Comparison of ENCODE assay signal across 31 cellular contexts in genomic region chr5:139856694-139857093, GRCh38.
DNase-seq lines count a peak whose midpoint lies in the region; FAIRE-seq and TF ChIP-seq lines count a peak whose summit lies in the region.
"Had no signal": no experiment of that assay in that cellular context is flagged by ENCODE, and none has a peak within 500 bp of the region (broad histone marks: within the 10 kb centered on the region; RNA-seq: fewer than 3 reads in every experiment).

No MANE protein-coding gene starts in this region.

- H3K4me1 ChIP-seq in H9 (ENCODE audit: insufficient read depth, low read length) (no peaks in the 10 kb centered on the region), kidney (ENCODE audit: control insufficient read depth in 1 of 2, insufficient read depth in 1 of 2, low read depth in 1 of 2, low read length in 2 of 2) (no peaks in the 10 kb centered on the region)
- H3K4me1 ChIP-seq: body of pancreas, Caco-2, Peyer's patch, SJCRH30 had no signal

- no peak overlapping the region for H2AK5ac ChIP-seq in H9 (ENCODE audit: insufficient read length, low read length)

- TF ChIP-seq CTCF in H9 (conservative IDR thresholded peaks at IDR 0.05) (no peak), kidney (IDR thresholded peaks at IDR 0.05; ENCODE audit: borderline replicate concordance, extremely low read depth, insufficient read depth) (no peak), type B pancreatic cell (conservative IDR thresholded peaks at IDR 0.05) (no peak)

- intact Hi-C loops in kidney (cut with DNase I), result no loop called here

- H2BK12ac ChIP-seq in H9 (ENCODE audit: insufficient read length, low read depth, low read length), result no peak overlapping the region

- DNase-seq in NCI-H526 (lab: John Stamatoyannopoulos, UW), result peak; percentile 24 to 48
- DNase-seq in NCI-H526 treated with DMSO at 0.1 percent for 48 hours (lab: John Stamatoyannopoulos, UW), result no peak
- DNase-seq in H9, result no peak
- peak; percentile 70 for DNase-seq in NCI-H345 treated with DMSO at 0.1 percent for 48 hours (lab: John Stamatoyannopoulos, UW; ENCODE audit: unreplicated experiment)
- peak; percentile 29 for DNase-seq in kidney
- DNase-seq in mucosa of gallbladder (ENCODE audit: low spot score), result no peak
- no peak for DNase-seq in type B pancreatic cell (ENCODE audit: extremely low spot score, unreplicated experiment)
- DNase-seq in D341Med (ENCODE audit: low spot score), result no peak
- DNase-seq: activated CD4-positive, alpha-beta T cell treated with anti-CD3 and anti-CD28 coated beads for 4 hours; activated CD8-positive, alpha-beta T cell treated with anti-CD3 and anti-CD28 coated beads, Interleukin-2, amount 10 ng/mL, durations not matched to agents 7 days and 5 days; activated naive CD4-positive, alpha-beta T cell treated with anti-CD3 and anti-CD28 coated beads, Interleukin-2, amount 50 U/mL, for 16 hours; Caco-2; endodermal cell; HCEC 1CT; immature natural killer cell; Kasumi-1; left colon; NCI-H1694 treated with DMSO at 0.1 percent for 48 hours; Peyer's patch; stimulated activated naive CD4-positive, alpha-beta T cell; T-cell; WERI-Rb-1 had no signal

- H3K9ac ChIP-seq in H9 (ENCODE audit: extremely low read depth, insufficient read length, low read length), result no peak overlapping the region
- H3K9ac ChIP-seq in kidney (ENCODE audit: low read length in 2 of 2), result no peak overlapping the region
- H3K9ac ChIP-seq: BLaER1 treated with 17β-estradiol and CSF1 and Interleukin-3, amounts not matched to agents 10 nM and 100 nM had no signal

- H3K9me3 ChIP-seq in H9 (ENCODE audit: control insufficient read depth, low read depth, low read length), result no peaks in the 10 kb centered on the region
- H3K9me3 ChIP-seq in kidney (ENCODE audit: control insufficient read depth in 1 of 2, low read length in 2 of 2), result no peaks in the 10 kb centered on the region
- H3K9me3 ChIP-seq: BLaER1 treated with 17β-estradiol and CSF1 and Interleukin-3, amounts not matched to agents 10 nM and 100 nM; body of pancreas; Caco-2; Peyer's patch; SJCRH30 had no signal

- WGBS in H9 (ENCODE audit: extremely low coverage, insufficient read length, low lambda C conversion rate), result no CpG with 5 or more reads among the region's 4 CpGs

- H3K79me2 ChIP-seq in H9 (ENCODE audit: insufficient read depth, low read length), result no peaks in the 10 kb centered on the region

- no peak overlapping the region for H3K27ac ChIP-seq in H9 (ENCODE audit: insufficient read length, low read depth, low read length)
- H3K27ac ChIP-seq in kidney (ENCODE audit: low read depth in 2 of 2, low read length in 2 of 2), result no peak overlapping the region
- H3K27ac ChIP-seq: BLaER1 treated with 17β-estradiol and CSF1 and Interleukin-3, amounts not matched to agents 10 nM and 100 nM; body of pancreas; Peyer's patch; SJCRH30; skin epidermis; WERI-Rb-1 had no signal

- no peak overlapping the region for H3T11ph ChIP-seq in H9 (ENCODE audit: low read length)

- H2BK5ac ChIP-seq in H9 (ENCODE audit: insufficient read length, low read length), result no peak overlapping the region

- H3K23ac ChIP-seq in H9 (ENCODE audit: insufficient read length, low read depth, low read length), result no peak overlapping the region

- H3K4me1 Mint-ChIP-seq in H9, result no peaks in the 10 kb centered on the region
- no peaks in the 10 kb centered on the region for H3K4me1 Mint-ChIP-seq in type B pancreatic cell (ENCODE audit: unreplicated experiment)
- H3K4me1 Mint-ChIP-seq: activated T-helper 17 cell treated with anti-CD3 and anti-CD28 coated beads, Interleukin-2, amount 50 U/mL, for 72 hours; central memory CD8-positive, alpha-beta T cell; immature natural killer cell; nephron; T-cell had no signal

- no peak overlapping the region for H2BK15ac ChIP-seq in H9 (ENCODE audit: low read depth, low read length)

- H3K14ac ChIP-seq in H9 (ENCODE audit: insufficient read depth, low read length), result peak overlapping the region; percentile 17; the same call in 1 of the 2 replicates

- peaks cover 0 to 5% of the 10 kb centered on the region in 2 donors for H3K36me3 ChIP-seq in kidney (ENCODE audit: control insufficient read depth in 1 of 2, insufficient read depth in 2 of 2, low read length in 2 of 2)
- H3K36me3 ChIP-seq: BLaER1 treated with 17β-estradiol and CSF1 and Interleukin-3, amounts not matched to agents 10 nM and 100 nM; Peyer's patch; SJCRH30; WERI-Rb-1 had no signal

- FAIRE-seq in kidney (lab: Jason Lieb, UNC), result no peak
- FAIRE-seq: GM12878 had no signal

- H4K91ac ChIP-seq in H9 (ENCODE audit: insufficient read length, low read depth, low read length), result no peak overlapping the region

- H3K4me2 ChIP-seq in H9 (ENCODE audit: insufficient read depth, insufficient read length, low read length), result no peak overlapping the region

- no peak overlapping the region for H3K27ac Mint-ChIP-seq in H9
- no peak overlapping the region for H3K27ac Mint-ChIP-seq in type B pancreatic cell
- H3K27ac Mint-ChIP-seq: activated CD8-positive, alpha-beta T cell treated with anti-CD3 and anti-CD28 coated beads, Interleukin-2, amount 10 ng/mL, durations not matched to agents 7 days and 5 days; activated T-helper 17 cell treated with anti-CD3 and anti-CD28 coated beads, Interleukin-2, amount 50 U/mL, for 72 hours; dendritic cell treated with granulocyte-macrophage colony-stimulating factor and Interleukin-4, amounts not matched to agents 40 ng/mL and 50 ng/mL, for 4 days; endodermal cell; immature natural killer cell; nephron; T-cell had no signal

- H3K9me3 Mint-ChIP-seq in H9, result no peaks in the 10 kb centered on the region
- no peaks in the 10 kb centered on the region for H3K9me3 Mint-ChIP-seq in type B pancreatic cell
- H3K9me3 Mint-ChIP-seq: activated T-helper 17 cell treated with anti-CD3 and anti-CD28 coated beads, Interleukin-2, amount 50 U/mL, for 72 hours; central memory CD8-positive, alpha-beta T cell; dendritic cell treated with granulocyte-macrophage colony-stimulating factor and Interleukin-4, amounts not matched to agents 40 ng/mL and 50 ng/mL, for 4 days; endodermal cell; immature natural killer cell; nephron; T-cell had no signal

- H3K4me3 ChIP-seq in kidney (ENCODE audit: low read length in 2 of 2), result no peak overlapping the region
- H3K4me3 ChIP-seq: BLaER1 treated with 17β-estradiol and CSF1 and Interleukin-3, amounts not matched to agents 10 nM and 100 nM; body of pancreas; GM12878; Peyer's patch; SJCRH30; skin epidermis had no signal

- H3K56ac ChIP-seq in H9 (ENCODE audit: insufficient read length, low read depth, low read length), result no peak overlapping the region

- no peak overlapping the region for H3K18ac ChIP-seq in H9 (ENCODE audit: insufficient read length, low read depth, low read length)

- peaks cover 29% of the 10 kb centered on the region for H3K27me3 Mint-ChIP-seq in H9 (ENCODE audit: low read depth)
- peaks cover 23% of the 10 kb centered on the region for H3K27me3 Mint-ChIP-seq in type B pancreatic cell
- H3K27me3 Mint-ChIP-seq: activated T-helper 17 cell treated with anti-CD3 and anti-CD28 coated beads, Interleukin-2, amount 50 U/mL, for 72 hours; central memory CD8-positive, alpha-beta T cell had no signal

- H3K23me2 ChIP-seq in H9 (ENCODE audit: insufficient read length, low read depth, low read length, poor library complexity, severe bottlenecking), result no peaks in the 10 kb centered on the region

- H3K4me3 Mint-ChIP-seq in H9 (no peak overlapping the region), type B pancreatic cell (no peak overlapping the region)
- H3K4me3 Mint-ChIP-seq: activated CD8-positive, alpha-beta T cell treated with anti-CD3 and anti-CD28 coated beads, Interleukin-2, amount 10 ng/mL, durations not matched to agents 7 days and 5 days; activated T-helper 17 cell treated with anti-CD3 and anti-CD28 coated beads, Interleukin-2, amount 50 U/mL, for 72 hours; central memory CD8-positive, alpha-beta T cell; dendritic cell treated with granulocyte-macrophage colony-stimulating factor and Interleukin-4, amounts not matched to agents 40 ng/mL and 50 ng/mL, for 4 days; endodermal cell; immature natural killer cell; nephron; T-cell had no signal

- H2BK120ac ChIP-seq in H9 (ENCODE audit: low read depth, low read length, poor library complexity, severe bottlenecking), result no peak overlapping the region

- H2AFZ ChIP-seq in H9 (ENCODE audit: low read length), result no peak overlapping the region

- H3K36me3 Mint-ChIP-seq in H9 (ENCODE audit: insufficient read depth in 1 of 3, low read depth in 3 of 3), result no peaks in the 10 kb centered on the region
- H3K36me3 Mint-ChIP-seq in type B pancreatic cell, result no peaks in the 10 kb centered on the region
- H3K36me3 Mint-ChIP-seq: immature natural killer cell, T-cell had no signal

- no peaks in the 10 kb centered on the region for H4K20me1 ChIP-seq in H9 (ENCODE audit: control insufficient read depth, insufficient read depth, insufficient read length)
- H4K20me1 ChIP-seq: BLaER1 treated with 17β-estradiol and CSF1 and Interleukin-3, amounts not matched to agents 10 nM and 100 nM had no signal

- no peak overlapping the region for H3K4ac ChIP-seq in H9 (ENCODE audit: low read depth, low read length)

- H2BK20ac ChIP-seq in H9 (ENCODE audit: low read depth, low read length, poor library complexity, severe bottlenecking), result no peak overlapping the region

- H3K79me1 ChIP-seq in H9 (ENCODE audit: insufficient read depth, low read depth, low read length, poor library complexity, severe bottlenecking), result no peaks in the 10 kb centered on the region

- H3K27me3 ChIP-seq in H9 (ENCODE audit: insufficient read depth, low read length), result no peaks in the 10 kb centered on the region; the same call in 1 of the 2 replicates
- H3K27me3 ChIP-seq: BLaER1 treated with 17β-estradiol and CSF1 and Interleukin-3, amounts not matched to agents 10 nM and 100 nM; body of pancreas; Peyer's patch had no signal

- no peak overlapping the region for H4K8ac ChIP-seq in H9 (replicated peaks; ENCODE audit: insufficient read length, low read depth, low read length)

- H4K5ac ChIP-seq in H9 (ENCODE audit: insufficient read length, low read depth, low read length), result no peak overlapping the region

Comparison
In these comparisons a context has a peak if more than half of its experiments do, and no peak if none do; other contexts are left out.
1. DNase-seq: peak in NCI-H526 (2 of 2), NCI-H345 treated with DMSO at 0.1 percent for 48 hours (single experiment) and kidney (single experiment); none in NCI-H526 treated with DMSO at 0.1 percent for 48 hours (single experiment), H9 (single experiment), mucosa of gallbladder (single experiment), type B pancreatic cell (single experiment) and D341Med (single experiment).